Comparison of ENCODE assay signal across 8 cellular contexts in the genomic region with DNA sequence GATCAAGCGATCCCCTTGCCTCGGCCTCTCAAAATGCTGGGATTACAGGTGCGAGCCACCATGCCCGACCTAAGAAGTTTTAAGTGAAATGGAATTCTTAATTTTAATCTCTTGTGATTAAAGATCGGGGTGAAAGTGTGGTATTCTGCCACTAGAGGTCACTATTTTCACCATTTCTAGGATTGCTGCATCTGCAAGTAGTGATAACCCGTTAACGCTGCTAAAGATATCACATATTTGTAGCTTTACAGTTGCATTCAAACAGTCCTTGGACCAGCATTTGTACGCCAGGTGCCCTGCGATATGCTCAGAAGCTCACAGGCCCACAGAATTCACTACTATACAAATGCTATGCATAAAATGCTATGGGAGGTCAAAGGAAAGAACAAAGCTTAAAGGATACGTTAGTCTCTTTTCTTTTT. TPM values are rescaled to one million over a fixed set of nuclear protein-coding genes. Genes with fewer than 3 reads are reported as not detected.
A peak's percentile ranks its signal among the peaks of the same experiment; 100 is the strongest.
DNase-seq lines count a peak whose midpoint lies in the region; ATAC-seq lines count a peak whose summit lies in the region.

No MANE protein-coding gene starts in this region.

- DNase-seq in activated CD8-positive, alpha-beta memory T cell treated with anti-CD3 and anti-CD28 coated beads for 24 hours = peak; percentile 69
- DNase-seq in activated CD8-positive, alpha-beta memory T cell treated with anti-CD3 and anti-CD28 coated beads, Interleukin-2, amount 50 U/mL, for 4 hours = no peak
- DNase-seq in LoVo (ENCODE audit: low spot score) (peak; percentile 80), SIG-M5 (lab: John Stamatoyannopoulos, UW) (peak; percentile 11), epidermal melanocyte (ENCODE audit: insufficient read length, low spot score) (peak; percentile 65)
- DNase-seq in naive thymus-derived CD4-positive, alpha-beta T cell = peak in 7 of 9 donors; percentile 35 to 72 (median 62)

- no peak overlapping the region for H3K27ac Mint-ChIP-seq in naive thymus-derived CD4-positive, alpha-beta T cell

- no peaks in the 10 kb centered on the region for H3K27me3 Mint-ChIP-seq in naive thymus-derived CD4-positive, alpha-beta T cell

- H3K27ac ChIP-seq in naive thymus-derived CD4-positive, alpha-beta T cell (ENCODE audit: low read depth, low read length) = no peak overlapping the region

- POLR2A ChIA-PET in naive thymus-derived CD4-positive, alpha-beta T cell (lab: Charles Lee) = interaction anchor here (0.7 to 1.1 kb wide), 4 partner anchors 39 to 108 kb away, joined by 3 to 6 read pairs (median 4); no protein-coding TSS in a partner anchor

- H3K27me3 ChIP-seq in naive thymus-derived CD4-positive, alpha-beta T cell (ENCODE audit: control insufficient read depth in 2 of 2, insufficient read depth in 2 of 2, low read length in 2 of 2) = no peaks in the 10 kb centered on the region

- H3K9me3 Mint-ChIP-seq in naive thymus-derived CD4-positive, alpha-beta T cell = no peaks in the 10 kb centered on the region

- H3K4me1 Mint-ChIP-seq in naive thymus-derived CD4-positive, alpha-beta T cell = peaks cover 0 to 3% (median 0%) of the 10 kb centered on the region in 7 donors

- H3K36me3 Mint-ChIP-seq in naive thymus-derived CD4-positive, alpha-beta T cell = peaks cover 0 to 3% (median 0%) of the 10 kb centered on the region in 5 donors

- peak; percentile 82 for ATAC-seq in naive thymus-derived CD4-positive, alpha-beta T cell
- ATAC-seq in GM19324 (IDR thresholded peaks at IDR 0.05; ENCODE audit: low FRiP score, unreplicated experiment) (no peak), GM18909 (IDR thresholded peaks at IDR 0.05; ENCODE audit: poor library complexity, unreplicated experiment) (no peak)

- H3K36me3 ChIP-seq in naive thymus-derived CD4-positive, alpha-beta T cell (ENCODE audit: control insufficient read depth in 2 of 3, insufficient read depth in 3 of 3, low read length in 3 of 3) = no peaks in the 10 kb centered on the region

- CTCF ChIA-PET in naive thymus-derived CD4-positive, alpha-beta T cell (lab: Charles Lee) = interaction anchor here (0.6 to 3.9 kb wide), 27 partner anchors 9 to 445 kb away, joined by 3 to 32 read pairs (median 4); a partner anchor contains a TSS

- no peak overlapping the region for H3K4me3 Mint-ChIP-seq in naive thymus-derived CD4-positive, alpha-beta T cell

- no peaks in the 10 kb centered on the region for H3K4me1 ChIP-seq in naive thymus-derived CD4-positive, alpha-beta T cell (ENCODE audit: control insufficient read depth in 2 of 2, insufficient read depth in 2 of 2, low read length in 2 of 2)

- intact Hi-C loops in naive thymus-derived CD4-positive, alpha-beta T cell (cut with micrococcal nuclease) = loop anchor here (1.0 to 5.0 kb wide), 8 partner anchors 41 to 825 kb away; a partner anchor contains a TSS

- H3K9me3 ChIP-seq in naive thymus-derived CD4-positive, alpha-beta T cell (ENCODE audit: control insufficient read depth in 2 of 3, low read length in 3 of 3) = no peaks in the 10 kb centered on the region

- no peak overlapping the region for H3K4me3 ChIP-seq in naive thymus-derived CD4-positive, alpha-beta T cell (ENCODE audit: low read length)

RNA-seq across cellular contexts. Expression of a gene that starts 19.3 kb away (rescaled TPM):
- 1 to 10 TPM in 2 of 5 experiments, under 1 TPM in 3; 0.27 to 2.2 (median 0.93) TPM for total RNA-seq in naive thymus-derived CD4-positive, alpha-beta T cell
- polyA plus RNA-seq in naive thymus-derived CD4-positive, alpha-beta T cell = under 1 TPM in 1 of 2 donors, not detected in 1; 0.61 TPM

RNA-seq across cellular contexts. Expression of a gene that starts 41.1 kb away (rescaled TPM):
- total RNA-seq in naive thymus-derived CD4-positive, alpha-beta T cell = 10 to 100 TPM; 29.5 to 65.5 (median 46.1) TPM
- 10 to 100 TPM; 54.7 to 75.8 TPM for polyA plus RNA-seq in naive thymus-derived CD4-positive, alpha-beta T cell

RNA-seq across cellular contexts. Expression of a gene that starts 41.6 kb away (rescaled TPM):
- total RNA-seq in naive thymus-derived CD4-positive, alpha-beta T cell = 100 to 1,000 TPM in 3 of 5 experiments, 10 to 100 TPM in 2; 25.8 to 162 (median 111) TPM
- polyA plus RNA-seq in naive thymus-derived CD4-positive, alpha-beta T cell = 10 to 100 TPM in 1 of 2 donors, 1 to 10 TPM in 1; 7.0 to 25.3 TPM
